Comparison of ENCODE assay signal across 8 cellular contexts in the genomic region with DNA sequence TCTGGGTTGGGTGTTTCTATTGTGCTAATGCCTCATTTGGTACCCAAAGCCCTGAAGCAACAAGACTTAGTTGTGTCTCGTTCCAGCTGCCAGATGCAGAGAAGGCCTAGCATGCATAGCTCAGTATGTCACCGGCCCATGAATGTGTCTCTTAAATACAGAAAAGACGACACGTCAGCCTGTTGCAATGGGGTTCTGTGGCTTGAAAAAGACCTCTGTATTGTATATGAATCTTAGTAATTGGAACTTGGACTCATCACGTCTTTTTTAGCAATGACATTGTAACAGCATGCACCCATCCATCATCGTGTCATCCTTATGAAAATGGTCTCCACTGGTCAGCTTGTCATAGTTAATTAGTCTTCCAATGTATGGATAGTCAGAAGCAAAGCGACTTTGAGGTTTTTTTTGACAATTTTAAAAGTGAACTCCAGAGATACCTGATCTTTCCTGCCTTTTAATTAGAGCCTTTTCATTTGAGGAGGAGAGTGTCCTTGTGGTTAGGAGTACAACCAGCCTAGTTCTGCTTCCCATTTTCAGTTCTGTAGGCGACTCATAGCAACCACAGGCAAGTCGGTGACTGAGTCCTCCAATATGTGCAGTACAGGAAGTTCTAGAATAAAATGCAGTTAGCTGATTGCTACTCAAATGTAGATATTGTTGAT.
A peak's percentile ranks its signal among the peaks of the same experiment; 100 is the strongest.
DNase-seq lines count a peak whose midpoint lies in the region; ATAC-seq and TF ChIP-seq lines count a peak whose summit lies in the region.

No MANE protein-coding gene starts in this region.

- no peak for TF ChIP-seq CTCF in tibial nerve (IDR thresholded peaks at IDR 0.05)

- TF ChIP-seq POLR2A in tibial nerve (IDR thresholded peaks at IDR 0.05): no peak

- ATAC-seq in GM18873 (IDR thresholded peaks at IDR 0.05; ENCODE audit: low FRiP score, unreplicated experiment) (peak; percentile 54), HG02623 (IDR thresholded peaks at IDR 0.05; ENCODE audit: unreplicated experiment) (peak; percentile 62)

- H3K27me3 ChIP-seq in tibial nerve: no peaks in the 10 kb centered on the region

- H3K27ac ChIP-seq in tibial nerve: no peak overlapping the region

- H3K4me1 ChIP-seq in tibial nerve: no peaks in the 10 kb centered on the region

- 76 to 78% methylated on average over 9 of the region's 9 CpGs for WGBS in tibial nerve, 2 donors

- TF ChIP-seq EP300 in tibial nerve (IDR thresholded peaks at IDR 0.05): no peak

- no peak overlapping the region for H3K4me3 ChIP-seq in tibial nerve

- peaks cover 0 to 5% (median 0%) of the 10 kb centered on the region in 4 donors for H3K9me3 ChIP-seq in tibial nerve

- peak; percentile 92 for DNase-seq in MV-4-11 (lab: John Stamatoyannopoulos, UW)
- peak; percentile 59 for DNase-seq in medulla oblongata (ENCODE audit: extremely low spot score)
- DNase-seq in tibial nerve (ENCODE audit: low spot score in 2 of 2): no peak
- DNase-seq in LoVo (ENCODE audit: low spot score): no peak
- no peak for DNase-seq in GM19240 (ENCODE audit: insufficient read length, low spot score)
- DNase-seq in NCI-H1417 treated with DMSO at 0.1 percent for 48 hours (lab: John Stamatoyannopoulos, UW): no peak

- H3K36me3 ChIP-seq in tibial nerve: no peaks in the 10 kb centered on the region

Comparison
In these comparisons a context has a peak if more than half of its experiments do, and no peak if none do; other contexts are left out.
1. DNase-seq: peak in MV-4-11 (single experiment) and medulla oblongata (single experiment); none in tibial nerve (0 of 2), LoVo (single experiment), GM19240 (single experiment) and NCI-H1417 treated with DMSO at 0.1 percent for 48 hours (single experiment).